11 cellular contexts compared by ENCODE assay signal in genomic region chr6:117545161-117545595, GRCh38. TPM values are rescaled to one million over a fixed set of nuclear protein-coding genes. Genes with fewer than 3 reads are reported as not detected.
DNase-seq lines count a peak whose midpoint lies in the region; ATAC-seq, FAIRE-seq and TF ChIP-seq lines count a peak whose summit lies in the region.
"Had no signal": no experiment of that assay in that cellular context is flagged by ENCODE, and none has a peak within 500 bp of the region (broad histone marks: within the 10 kb centered on the region; RNA-seq: fewer than 3 reads in every experiment).

No MANE protein-coding gene starts in this region.

- no peak for TF ChIP-seq POLR2A in A549 (IDR thresholded peaks at IDR 0.05; ENCODE audit: low read length)
- no peak for TF ChIP-seq POLR2A in right lobe of liver (IDR thresholded peaks at IDR 0.05)
- TF ChIP-seq POLR2A in esophagus squamous epithelium (IDR thresholded peaks at IDR 0.05): no peak

- DNase-seq in A549 (ENCODE audit: low read depth in 1 of 2, low spot score in 1 of 2): no peak
- DNase-seq in M059J (ENCODE audit: low read depth): peak; percentile 79
- DNase-seq in right lobe of liver: peak in 1 of 3 donors; percentile 56
- DNase-seq in esophagus squamous epithelium (lab: John Stamatoyannopoulos, UW): no peak
- no peak for DNase-seq in mucosa of descending colon
- DNase-seq in NCI-H345 treated with DMSO at 0.1 percent for 48 hours (lab: John Stamatoyannopoulos, UW; ENCODE audit: unreplicated experiment): no peak
- no peak for DNase-seq in GM10266 (ENCODE audit: extremely low spot score)
- DNase-seq: activated CD8-positive, alpha-beta T cell treated with anti-CD3 and anti-CD28 coated beads for 36 hours; activated naive CD4-positive, alpha-beta T cell; NCI-H2227 treated with DMSO at 0.1 percent for 48 hours had no signal

- no peaks in the 10 kb centered on the region for H3K9me3 ChIP-seq in A549
- H3K9me3 ChIP-seq in right lobe of liver: peaks cover 0 to 2% (median 0%) of the 10 kb centered on the region in 4 donors
- no peaks in the 10 kb centered on the region for H3K9me3 ChIP-seq in esophagus squamous epithelium
- no peaks in the 10 kb centered on the region for H3K9me3 ChIP-seq in mucosa of descending colon

- no peak for TF ChIP-seq RAD21 in A549 (conservative IDR thresholded peaks at IDR 0.05 in 1 of 2, IDR thresholded peaks at IDR 0.05 in 1 of 2)

- WGBS in A549 (ENCODE audit: missing lambda C conversion rate): 33% methylated on average over 4 of the region's 4 CpGs
- 40% methylated on average over 4 of the region's 4 CpGs for WGBS in right lobe of liver (ENCODE audit: insufficient coverage, low coverage, low lambda C conversion rate, missing lambda C conversion rate)
- WGBS in esophagus squamous epithelium, 2 donors: 56 to 71% methylated on average over 4 of the region's 4 CpGs

- H3K27me3 ChIP-seq in right lobe of liver: no peaks in the 10 kb centered on the region
- no peaks in the 10 kb centered on the region for H3K27me3 ChIP-seq in esophagus squamous epithelium

- H3K36me3 ChIP-seq in right lobe of liver (peaks cover 0 to 13% (median 2%) of the 10 kb centered on the region in 4 donors), esophagus squamous epithelium (peaks cover 0 to 76% (median 0%) of the 10 kb centered on the region in 3 donors), mucosa of descending colon (ENCODE audit: low read depth) (no peaks in the 10 kb centered on the region)

- ATAC-seq in A549 (peak in 1 of 2 experiments; percentile 47; a peak in 3 of 6 replicates), SK-N-SH treated with all-trans-retinoic acid at 6 μM for 48 hours (peak; percentile 69), right lobe of liver (peak; percentile 86 to 93 (median 90)), mucosa of descending colon (no peak)
- ATAC-seq: activated CD8-positive, alpha-beta T cell treated with anti-CD3 and anti-CD28 coated beads for 36 hours had no signal

- CTCF ChIA-PET in A549 (lab: Yijun Ruan, JAX): interaction anchor here (0.9 to 1.6 kb wide), 7 partner anchors 9 to 140 kb away, joined by 3 to 6 read pairs (median 4); no protein-coding TSS in a partner anchor

- intact Hi-C loops in right lobe of liver (cut with DNase I): loop anchor here in 1 of 2 donors (10.0 kb wide), 1 partner anchor 70 kb away; no protein-coding TSS in a partner anchor
- intact Hi-C loops in esophagus squamous epithelium (cut with DNase I): no loop called here
- intact Hi-C loops in mucosa of descending colon (cut with DNase I, micrococcal nuclease): no loop called here

- TF ChIP-seq CTCF in A549 (IDR thresholded peaks at IDR 0.05) (no peak), right lobe of liver (IDR thresholded peaks at IDR 0.05) (no peak), esophagus squamous epithelium (IDR thresholded peaks at IDR 0.05) (no peak), mucosa of descending colon (IDR thresholded peaks at IDR 0.05) (no peak), GM10266 (IDR thresholded peaks at IDR 0.05; ENCODE audit: control insufficient read depth, insufficient read depth, low read depth, missing control alignments) (no peak)

- TF ChIP-seq EP300 in A549 (IDR thresholded peaks at IDR 0.05): peak; percentile 24 to 55; a peak in 3 of 5 replicates

- no peak for FAIRE-seq in A549 (lab: Jason Lieb, UNC)

- no peak overlapping the region for H3K4me3 ChIP-seq in A549
- H3K4me3 ChIP-seq in right lobe of liver: no peak overlapping the region
- H3K4me3 ChIP-seq in esophagus squamous epithelium: no peak overlapping the region
- H3K4me3 ChIP-seq in mucosa of descending colon: no peak overlapping the region

- peak overlapping the region; percentile 79 to 88 for H3K27ac ChIP-seq in A549
- peak overlapping the region; percentile 1 to 3 (median 3) for H3K27ac ChIP-seq in right lobe of liver
- H3K27ac ChIP-seq in esophagus squamous epithelium: no peak overlapping the region

- H3K4me1 ChIP-seq in A549: peaks cover 90% of the 10 kb centered on the region
- peaks cover 0 to 9% (median 4%) of the 10 kb centered on the region in 4 donors for H3K4me1 ChIP-seq in right lobe of liver
- peaks cover 0 to 24% (median 0%) of the 10 kb centered on the region in 3 donors for H3K4me1 ChIP-seq in esophagus squamous epithelium
- no peaks in the 10 kb centered on the region for H3K4me1 ChIP-seq in mucosa of descending colon (ENCODE audit: low read depth)

- POLR2A ChIA-PET in A549 (lab: Yijun Ruan, JAX): no interaction called here

- peak overlapping the region; percentile 41 for H3K4me2 ChIP-seq in A549

TF ChIP-seq in A549, 52 proteins besides CTCF, POLR2A, EP300 and RAD21 (continues in another document):
- TF ChIP-seq ZNF302 (CRISPR knock-in tag; IDR thresholded peaks at IDR 0.05) (no peak), ESRRA (IDR thresholded peaks at IDR 0.05; ENCODE audit: borderline replicate concordance, low read length) (no peak), FOSB (CRISPR knock-in tag; IDR thresholded peaks at IDR 0.05) (no peak), ATOH8 (CRISPR knock-in tag; IDR thresholded peaks at IDR 0.05; ENCODE audit: low read depth) (no peak), EHF (CRISPR knock-in tag; IDR thresholded peaks at IDR 0.05) (no peak), ZFP36 (IDR thresholded peaks at IDR 0.05; ENCODE audit: borderline replicate concordance, partially characterized antibody) (no peak), CBX8 (IDR thresholded peaks at IDR 0.05) (no peak), HOXB5 (CRISPR knock-in tag; IDR thresholded peaks at IDR 0.05) (no peak), POLR2AphosphoS2 (conservative IDR thresholded peaks at IDR 0.05; ENCODE audit: low read length) (no peak), MYC (IDR thresholded peaks at IDR 0.05; ENCODE audit: borderline replicate concordance, low read length) (no peak), GATA3 (IDR thresholded peaks at IDR 0.05; ENCODE audit: borderline replicate concordance) (peak; percentile 72), RFX5 (IDR thresholded peaks at IDR 0.05) (no peak), HEYL (CRISPR knock-in tag; IDR thresholded peaks at IDR 0.05) (no peak), KDM5A (IDR thresholded peaks at IDR 0.05) (no peak), NR3C1 (IDR thresholded peaks at IDR 0.05) (no peak), JUN (IDR thresholded peaks at IDR 0.05) (0 out of 5 replicates have a peak, but pooled peaks of 1 of the 2 experiments have one; percentile 24)
- TF ChIP-seq, protein P1, sequence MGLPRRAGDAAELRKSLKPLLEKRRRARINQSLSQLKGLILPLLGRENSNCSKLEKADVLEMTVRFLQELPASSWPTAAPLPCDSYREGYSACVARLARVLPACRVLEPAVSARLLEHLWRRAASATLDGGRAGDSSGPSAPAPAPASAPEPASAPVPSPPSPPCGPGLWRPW (IDR thresholded peaks at IDR 0.05): no peak

TF ChIP-seq in SK-N-SH treated with all-trans-retinoic acid at 6 μM for 48 hours, 23 proteins besides CTCF, POLR2A, EP300 and RAD21 (continues in another document):
- TF ChIP-seq CSDC2 (CRISPR knock-in tag; IDR thresholded peaks at IDR 0.05) (no peak), ZNF8 (CRISPR knock-in tag; IDR thresholded peaks at IDR 0.05) (no peak), TOX (CRISPR knock-in tag; IDR thresholded peaks at IDR 0.05; ENCODE audit: borderline replicate concordance) (no peak), CSRNP3 (CRISPR knock-in tag; IDR thresholded peaks at IDR 0.05) (no peak), PATZ1 (CRISPR knock-in tag; IDR thresholded peaks at IDR 0.05; ENCODE audit: borderline replicate concordance) (no peak), ZC3H10 (CRISPR knock-in tag; IDR thresholded peaks at IDR 0.05) (no peak), ZFP30 (CRISPR knock-in tag; IDR thresholded peaks at IDR 0.05) (no peak)

RNA-seq across cellular contexts. Expression of gene GOPC, which starts 57.1 kb away (rescaled TPM):
- polyA plus RNA-seq in A549 (2011; rRNA removed) (27.8 and 38.9 TPM in 2 replicates), A549 (2017; fragmentation: RNase III; extraction: RNeasy Plus Mini Kit Qiagen cat#74134 plus additional on column Dnase treatment) (30.7 to 33.1 TPM (median 33.0 TPM) in 3 replicates)
- polyA plus RNA-seq in A549 (2012; cell fraction: cytosol; rRNA removed): 7.0 and 7.8 TPM in 2 replicates
- 4.9 and 6.8 TPM in 2 replicates for polyA plus RNA-seq in A549 (2012; cell fraction: nucleus; rRNA removed)
- 9.4 and 9.8 TPM in 2 replicates for polyA minus RNA-seq in A549 (2011; rRNA and poly(A)+ RNA removed)
- 23.0 and 37.7 TPM in 2 replicates for total RNA-seq in M059J (2014; rRNA removed; shearing (Covaris generic))
- total RNA-seq in right lobe of liver (10 to 100 TPM in 3 of 6 experiments, 1 to 10 TPM in 3; 8.3 to 10.7 (median 10.1) TPM), esophagus squamous epithelium (10 to 100 TPM; 11.0 to 22.9 (median 16.7) TPM), mucosa of descending colon (10 to 100 TPM; 22.7 to 31.4 (median 26.3) TPM)

Comparison
In these comparisons a context has a peak if more than half of its experiments do, and no peak if none do; other contexts are left out.
1. H3K27ac ChIP-seq: peak in A549 (2 of 2) and right lobe of liver (3 of 3); none in esophagus squamous epithelium (0 of 4).